In genomic region chr11:70527046-70527395, GRCh38 we compare ENCODE assay signal across 17 cellular contexts.
"Had no signal": no experiment of that assay in that cellular context is flagged by ENCODE, and none has a peak within 500 bp of the region (broad histone marks: within the 10 kb centered on the region; RNA-seq: fewer than 3 reads in every experiment).

No MANE protein-coding gene starts in this region.

- DNase-seq: activated CD4-positive, alpha-beta T cell treated with anti-CD3 and anti-CD28 coated beads for 1 hour; activated CD4-positive, alpha-beta T cell treated with anti-CD3 and anti-CD28 coated beads, Interleukin-2, amount 50 U/mL, for 4 hours; activated naive CD4-positive, alpha-beta T cell treated with Interleukin-2 at 50 U/mL for 16 hours; dorsolateral prefrontal cortex; endodermal cell; naive thymus-derived CD4-positive, alpha-beta T cell; occipital lobe; stimulated activated CD4-positive, alpha-beta T cell treated with anti-CD3 and anti-CD28 coated beads, Interleukin-4, amount 100 ng/mL, for 1 hour; stimulated activated naive CD4-positive, alpha-beta T cell; T1000; tibial artery had no signal

- H3K27ac ChIP-seq: ascending aorta, heart left ventricle, tibial artery, vagina had no signal

- H3K4me1 ChIP-seq: ascending aorta, tibial artery, vagina had no signal

- H3K36me3 Mint-ChIP-seq: naive thymus-derived CD4-positive, alpha-beta T cell; T-cell had no signal

- H3K9me3 ChIP-seq: ascending aorta, heart left ventricle, mucosa of descending colon, tibial artery, vagina had no signal

- H3K36me3 ChIP-seq: ascending aorta, heart left ventricle, tibial artery, vagina had no signal

- H3K27me3 ChIP-seq: ascending aorta, vagina had no signal

- H3K4me1 Mint-ChIP-seq: activated T-helper 17 cell treated with anti-CD3 and anti-CD28 coated beads, Interleukin-2, amount 50 U/mL, for 72 hours; naive thymus-derived CD4-positive, alpha-beta T cell; T-cell had no signal

- H3K4me3 Mint-ChIP-seq: activated T-helper 17 cell treated with anti-CD3 and anti-CD28 coated beads, Interleukin-2, amount 50 U/mL, for 72 hours; endodermal cell; naive thymus-derived CD4-positive, alpha-beta T cell; T-cell had no signal

- ATAC-seq: activated T-helper 17 cell treated with anti-CD3 and anti-CD28 coated beads, Interleukin-2, amount 50 U/mL, for 72 hours; heart left ventricle; mucosa of descending colon; naive thymus-derived CD4-positive, alpha-beta T cell; T-cell had no signal

- H3K9me3 Mint-ChIP-seq: activated T-helper 17 cell treated with anti-CD3 and anti-CD28 coated beads, Interleukin-2, amount 50 U/mL, for 72 hours had no signal

- H3K4me3 ChIP-seq: ascending aorta, dorsolateral prefrontal cortex, heart left ventricle, mucosa of descending colon, tibial artery, vagina had no signal

- H3K27ac Mint-ChIP-seq: activated T-helper 17 cell treated with anti-CD3 and anti-CD28 coated beads, Interleukin-2, amount 50 U/mL, for 72 hours; endodermal cell; naive thymus-derived CD4-positive, alpha-beta T cell; T-cell had no signal
